In the genomic region with DNA sequence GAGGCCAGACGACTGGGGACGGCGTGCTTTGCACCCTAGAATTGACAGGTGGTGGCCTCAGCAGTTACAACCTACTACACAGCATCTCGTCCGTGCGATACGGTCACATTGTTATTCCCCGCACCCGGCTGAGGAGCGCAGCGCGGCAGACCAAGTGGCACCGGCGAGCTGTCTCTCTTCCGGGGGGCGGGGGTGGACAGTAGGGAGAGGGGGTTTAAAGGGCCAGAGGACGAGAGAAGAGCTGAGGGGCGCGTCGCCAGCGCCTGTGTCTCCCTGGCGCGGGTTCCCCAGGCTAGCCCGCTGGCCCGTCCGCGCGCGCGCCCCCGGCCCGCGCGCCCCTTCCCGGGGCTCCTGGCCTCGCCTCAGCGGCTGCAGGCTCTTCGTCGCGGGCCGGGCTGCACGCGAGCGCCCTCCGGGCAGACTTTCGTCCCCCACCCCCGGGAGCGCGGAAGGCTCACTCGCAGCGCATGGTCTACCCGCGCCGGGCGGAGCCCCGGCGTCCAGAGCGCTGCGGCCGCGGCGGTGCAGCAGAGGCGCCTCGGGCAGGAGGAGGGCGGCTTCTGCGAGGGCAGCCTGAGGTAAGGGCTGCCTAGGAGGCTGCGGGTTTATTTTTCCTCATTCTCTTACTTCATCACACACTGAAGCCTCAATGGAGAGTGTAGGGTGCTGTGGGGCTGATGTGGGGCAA, we compare ENCODE assay signal across 8 cellular contexts. TPM values are rescaled to one million over a fixed set of nuclear protein-coding genes. Genes with fewer than 3 reads are reported as not detected.
DNase-seq lines count a peak whose midpoint lies in the region; ATAC-seq and TF ChIP-seq lines count a peak whose summit lies in the region.

A gene (plus strand): TSS at position 225 of the 688 bp plus-strand sequence.

- no peak within 1 kb of the TSS for H3K4me3 Mint-ChIP-seq in CD4-positive, alpha-beta memory T cell

- no peak within 1 kb of the TSS for H3K4me3 ChIP-seq in CD4-positive, alpha-beta memory T cell (ENCODE audit: low read length in 2 of 2)
- H3K4me3 ChIP-seq in HUES64 (ENCODE audit: low read length): peak within 1 kb of the TSS; percentile 71
- peak within 1 kb of the TSS; percentile 46 for H3K4me3 ChIP-seq in astrocyte of the spinal cord (ENCODE audit: low read depth, low read length)
- peak within 1 kb of the TSS; percentile 59 for H3K4me3 ChIP-seq in thoracic aorta

- peak within 1 kb of the TSS; percentile 31; the same call in 1 of the 2 replicates for H3K9ac ChIP-seq in HUES64 (ENCODE audit: low read depth, low read length)

- no peaks in the 10 kb centered on the region for H3K9me3 ChIP-seq in CD4-positive, alpha-beta memory T cell (ENCODE audit: control insufficient read depth in 1 of 2, low read length in 2 of 2)
- H3K9me3 ChIP-seq in HUES64 (ENCODE audit: insufficient read depth, low read depth, low read length) (peaks cover 3% of the 10 kb centered on the region; the same call in 1 of the 2 replicates), thoracic aorta (peaks cover 8% of the 10 kb centered on the region)

- no peaks in the 10 kb centered on the region for H3K4me1 ChIP-seq in CD4-positive, alpha-beta memory T cell (ENCODE audit: insufficient read depth, low read length)
- H3K4me1 ChIP-seq in HUES64 (ENCODE audit: insufficient read depth, low read length) (no peaks in the 10 kb centered on the region; the same call in 1 of the 2 replicates), thoracic aorta (ENCODE audit: control insufficient read depth in 1 of 2, low read depth in 2 of 2) (no peaks in the 10 kb centered on the region)

- peak within 1 kb of the TSS in 1 of 7 donors; percentile 73 for H3K27ac Mint-ChIP-seq in CD4-positive, alpha-beta memory T cell

- POLR2A ChIA-PET in CD4-positive, alpha-beta memory T cell (lab: Charles Lee; ENCODE audit: partially characterized antibody): no interaction called here

- H3K4me1 Mint-ChIP-seq in CD4-positive, alpha-beta memory T cell: peaks cover 0 to 6% (median 2%) of the 10 kb centered on the region in 4 donors

- WGBS in HUES64: under 1% methylated on average over 66 of the region's 67 CpGs

- intact Hi-C loops in CD4-positive, alpha-beta memory T cell (cut with micrococcal nuclease): no loop called here

- ATAC-seq in thoracic aorta (ENCODE audit: insufficient number of reproducible peaks, low FRiP score, low read depth) (no peak), HG02852 (IDR thresholded peaks at IDR 0.05; ENCODE audit: unreplicated experiment) (no peak), HG02870 (IDR thresholded peaks at IDR 0.05; ENCODE audit: unreplicated experiment) (no peak)

- in situ Hi-C loops in astrocyte of the spinal cord (cut with HindIII; ENCODE audit: low sequenced_read_pairs): no loop called here

- H3K27me3 Mint-ChIP-seq in CD4-positive, alpha-beta memory T cell: peaks cover 27 to 30% of the 10 kb centered on the region in 2 donors

- no peaks in the 10 kb centered on the region for H3K36me3 Mint-ChIP-seq in CD4-positive, alpha-beta memory T cell

- H3K27me3 ChIP-seq in CD4-positive, alpha-beta memory T cell (ENCODE audit: insufficient read depth, low read length): peaks cover 3% of the 10 kb centered on the region
- H3K27me3 ChIP-seq in HUES64 (ENCODE audit: insufficient read depth, low read length) (peaks cover 73% of the 10 kb centered on the region), thoracic aorta (replicated peaks; ENCODE audit: insufficient read depth) (no peaks in the 10 kb centered on the region)

- peaks cover 0 to 12% (median 6%) of the 10 kb centered on the region in 8 donors for H3K9me3 Mint-ChIP-seq in CD4-positive, alpha-beta memory T cell

- no peaks in the 10 kb centered on the region for H3K36me3 ChIP-seq in CD4-positive, alpha-beta memory T cell (ENCODE audit: insufficient read depth, low read length)
- H3K36me3 ChIP-seq in HUES64 (ENCODE audit: insufficient read depth, low read length): no peaks in the 10 kb centered on the region
- no peaks in the 10 kb centered on the region for H3K36me3 ChIP-seq in thoracic aorta

- TF ChIP-seq CTCF in astrocyte of the spinal cord (IDR thresholded peaks at IDR 0.05; ENCODE audit: low read depth, low read length): no peak
- no peak for TF ChIP-seq CTCF in thoracic aorta (IDR thresholded peaks at IDR 0.05)

- peak in 1 of 5 donors; percentile 12 for DNase-seq in CD4-positive, alpha-beta memory T cell
- DNase-seq in astrocyte of the spinal cord (ENCODE audit: low read depth, low spot score): peak; percentile 43
- peak; percentile 6 for DNase-seq in kidney tubule cell (ENCODE audit: low spot score)
- no peak for DNase-seq in thoracic aorta (ENCODE audit: low spot score)
- DNase-seq in NCI-H187 (lab: John Stamatoyannopoulos, UW): no peak

- no peak within 1 kb of the TSS for H3K27ac ChIP-seq in CD4-positive, alpha-beta memory T cell (ENCODE audit: low read depth, low read length)
- H3K27ac ChIP-seq in HUES64 (ENCODE audit: low read depth, low read length): no peak within 1 kb of the TSS
- no peak within 1 kb of the TSS for H3K27ac ChIP-seq in thoracic aorta

- CTCF ChIA-PET in CD4-positive, alpha-beta memory T cell (lab: Charles Lee; ENCODE audit: partially characterized antibody): no interaction called here

RNA-seq across cellular contexts. Expression of the gene that starts here (rescaled TPM):
- 10 to 100 TPM; 33.8 to 42.1 TPM for total RNA-seq in CD4-positive, alpha-beta memory T cell
- polyA plus RNA-seq in CD4-positive, alpha-beta memory T cell: 100 to 1,000 TPM in 1 of 2 donors, 10 to 100 TPM in 1; 39.3 to 116 TPM
- polyA plus RNA-seq in HUES64 (2013, experiment 1 of 2): 11.1 TPM
- polyA plus RNA-seq in HUES64 (2013, experiment 2 of 2): 13.4 TPM
- total RNA-seq in thoracic aorta: 10 to 100 TPM; 29.0 to 42.4 TPM

Comparison
In these comparisons a context has a peak if more than half of its experiments do, and no peak if none do; other contexts are left out.
1. DNase-seq: peak in astrocyte of the spinal cord (single experiment) and kidney tubule cell (single experiment); none in thoracic aorta (single experiment) and NCI-H187 (0 of 2).
2. H3K4me3 ChIP-seq: peak in HUES64 (single experiment), astrocyte of the spinal cord (single experiment) and thoracic aorta (single experiment); none in CD4-positive, alpha-beta memory T cell (0 of 2).